1 cellular context compared by ENCODE assay signal in genomic region chr12:121600702-121601336, GRCh38.
TF ChIP-seq lines count a peak whose summit lies in the region.

No MANE protein-coding gene starts in this region.

TF ChIP-seq in HepG2, 621 proteins besides CTCF, POLR2A, EP300 and RAD21:
- TF ChIP-seq ZNF556 (CRISPR knock-in tag; IDR thresholded peaks at IDR 0.05; ENCODE audit: borderline replicate concordance): no peak
- no peak for TF ChIP-seq ZNF605 (CRISPR knock-in tag; IDR thresholded peaks at IDR 0.05)
- no peak for TF ChIP-seq SMC3 (IDR thresholded peaks at IDR 0.05; ENCODE audit: low read length)
- no peak for TF ChIP-seq PCBP2 (optimal IDR thresholded peaks at IDR 0.05; ENCODE audit: low read depth, low read length, poor library complexity, severe bottlenecking)
- no peak for TF ChIP-seq ZNF883 (CRISPR knock-in tag; IDR thresholded peaks at IDR 0.05; ENCODE audit: not compliant biosample characterization)
- peak; percentile 39; the same call in 1 of the 2 replicates for TF ChIP-seq GFI1 (CRISPR knock-in tag; IDR thresholded peaks at IDR 0.05; ENCODE audit: borderline replicate concordance)
- TF ChIP-seq ZFP36 (IDR thresholded peaks at IDR 0.05; ENCODE audit: borderline replicate concordance, low read depth, low read length, partially characterized antibody): no peak
- no peak for TF ChIP-seq MTERF4 (CRISPR knock-in tag; IDR thresholded peaks at IDR 0.05)
- TF ChIP-seq ZSCAN9 (CRISPR knock-in tag; IDR thresholded peaks at IDR 0.05; ENCODE audit: borderline replicate concordance): no peak
- no peak for TF ChIP-seq SAFB2 (CRISPR knock-in tag; IDR thresholded peaks at IDR 0.05; ENCODE audit: borderline replicate concordance, low read depth)
- no peak for TF ChIP-seq E2F1 (CRISPR knock-in tag; IDR thresholded peaks at IDR 0.05)
- no peak for TF ChIP-seq ZNF607 (CRISPR knock-in tag; IDR thresholded peaks at IDR 0.05; ENCODE audit: borderline replicate concordance)
- TF ChIP-seq ELF4 (CRISPR knock-in tag; IDR thresholded peaks at IDR 0.05; ENCODE audit: borderline replicate concordance): no peak
- TF ChIP-seq TMF1 (CRISPR knock-in tag; IDR thresholded peaks at IDR 0.05; ENCODE audit: low read depth): no peak
- TF ChIP-seq ZNF784 (CRISPR knock-in tag; IDR thresholded peaks at IDR 0.05; ENCODE audit: borderline replicate concordance): no peak
- no peak for TF ChIP-seq ZNF124 (CRISPR knock-in tag; IDR thresholded peaks at IDR 0.05)
- TF ChIP-seq ZKSCAN8 (CRISPR knock-in tag; IDR thresholded peaks at IDR 0.05; ENCODE audit: borderline replicate concordance): peak; percentile 95
- no peak for TF ChIP-seq NFKBIZ (CRISPR knock-in tag; IDR thresholded peaks at IDR 0.05)
- TF ChIP-seq PHF21A (CRISPR knock-in tag; IDR thresholded peaks at IDR 0.05): no peak
- TF ChIP-seq, protein P1, sequence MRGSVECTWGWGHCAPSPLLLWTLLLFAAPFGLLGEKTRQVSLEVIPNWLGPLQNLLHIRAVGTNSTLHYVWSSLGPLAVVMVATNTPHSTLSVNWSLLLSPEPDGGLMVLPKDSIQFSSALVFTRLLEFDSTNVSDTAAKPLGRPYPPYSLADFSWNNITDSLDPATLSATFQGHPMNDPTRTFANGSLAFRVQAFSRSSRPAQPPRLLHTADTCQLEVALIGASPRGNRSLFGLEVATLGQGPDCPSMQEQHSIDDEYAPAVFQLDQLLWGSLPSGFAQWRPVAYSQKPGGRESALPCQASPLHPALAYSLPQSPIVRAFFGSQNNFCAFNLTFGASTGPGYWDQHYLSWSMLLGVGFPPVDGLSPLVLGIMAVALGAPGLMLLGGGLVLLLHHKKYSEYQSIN (CRISPR knock-in tag; IDR thresholded peaks at IDR 0.05; ENCODE audit: borderline replicate concordance): no peak
- TF ChIP-seq, protein P2, sequence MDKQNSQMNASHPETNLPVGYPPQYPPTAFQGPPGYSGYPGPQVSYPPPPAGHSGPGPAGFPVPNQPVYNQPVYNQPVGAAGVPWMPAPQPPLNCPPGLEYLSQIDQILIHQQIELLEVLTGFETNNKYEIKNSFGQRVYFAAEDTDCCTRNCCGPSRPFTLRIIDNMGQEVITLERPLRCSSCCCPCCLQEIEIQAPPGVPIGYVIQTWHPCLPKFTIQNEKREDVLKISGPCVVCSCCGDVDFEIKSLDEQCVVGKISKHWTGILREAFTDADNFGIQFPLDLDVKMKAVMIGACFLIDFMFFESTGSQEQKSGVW (CRISPR knock-in tag; IDR thresholded peaks at IDR 0.05; ENCODE audit: borderline replicate concordance): no peak
- no peak for TF ChIP-seq ZNF180 (CRISPR knock-in tag; IDR thresholded peaks at IDR 0.05; ENCODE audit: borderline replicate concordance, low read depth)
- TF ChIP-seq ZEB1 (IDR thresholded peaks at IDR 0.05; ENCODE audit: insufficient replicate concordance, low read depth): peak; percentile 96
- TF ChIP-seq, protein P3, sequence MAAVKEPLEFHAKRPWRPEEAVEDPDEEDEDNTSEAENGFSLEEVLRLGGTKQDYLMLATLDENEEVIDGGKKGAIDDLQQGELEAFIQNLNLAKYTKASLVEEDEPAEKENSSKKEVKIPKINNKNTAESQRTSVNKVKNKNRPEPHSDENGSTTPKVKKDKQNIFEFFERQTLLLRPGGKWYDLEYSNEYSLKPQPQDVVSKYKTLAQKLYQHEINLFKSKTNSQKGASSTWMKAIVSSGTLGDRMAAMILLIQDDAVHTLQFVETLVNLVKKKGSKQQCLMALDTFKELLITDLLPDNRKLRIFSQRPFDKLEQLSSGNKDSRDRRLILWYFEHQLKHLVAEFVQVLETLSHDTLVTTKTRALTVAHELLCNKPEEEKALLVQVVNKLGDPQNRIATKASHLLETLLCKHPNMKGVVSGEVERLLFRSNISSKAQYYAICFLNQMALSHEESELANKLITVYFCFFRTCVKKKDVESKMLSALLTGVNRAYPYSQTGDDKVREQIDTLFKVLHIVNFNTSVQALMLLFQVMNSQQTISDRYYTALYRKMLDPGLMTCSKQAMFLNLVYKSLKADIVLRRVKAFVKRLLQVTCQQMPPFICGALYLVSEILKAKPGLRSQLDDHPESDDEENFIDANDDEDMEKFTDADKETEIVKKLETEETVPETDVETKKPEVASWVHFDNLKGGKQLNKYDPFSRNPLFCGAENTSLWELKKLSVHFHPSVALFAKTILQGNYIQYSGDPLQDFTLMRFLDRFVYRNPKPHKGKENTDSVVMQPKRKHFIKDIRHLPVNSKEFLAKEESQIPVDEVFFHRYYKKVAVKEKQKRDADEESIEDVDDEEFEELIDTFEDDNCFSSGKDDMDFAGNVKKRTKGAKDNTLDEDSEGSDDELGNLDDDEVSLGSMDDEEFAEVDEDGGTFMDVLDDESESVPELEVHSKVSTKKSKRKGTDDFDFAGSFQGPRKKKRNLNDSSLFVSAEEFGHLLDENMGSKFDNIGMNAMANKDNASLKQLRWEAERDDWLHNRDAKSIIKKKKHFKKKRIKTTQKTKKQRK (IDR thresholded peaks at IDR 0.05; ENCODE audit: low read length): no peak
- TF ChIP-seq HNF1A (IDR thresholded peaks at IDR 0.05; ENCODE audit: low read depth): no peak
- no peak for TF ChIP-seq HNF1A (CRISPR knock-in tag; IDR thresholded peaks at IDR 0.05; ENCODE audit: borderline replicate concordance)
- no peak for TF ChIP-seq NR3C1 (CRISPR knock-in tag; IDR thresholded peaks at IDR 0.05)
- TF ChIP-seq, protein P4, sequence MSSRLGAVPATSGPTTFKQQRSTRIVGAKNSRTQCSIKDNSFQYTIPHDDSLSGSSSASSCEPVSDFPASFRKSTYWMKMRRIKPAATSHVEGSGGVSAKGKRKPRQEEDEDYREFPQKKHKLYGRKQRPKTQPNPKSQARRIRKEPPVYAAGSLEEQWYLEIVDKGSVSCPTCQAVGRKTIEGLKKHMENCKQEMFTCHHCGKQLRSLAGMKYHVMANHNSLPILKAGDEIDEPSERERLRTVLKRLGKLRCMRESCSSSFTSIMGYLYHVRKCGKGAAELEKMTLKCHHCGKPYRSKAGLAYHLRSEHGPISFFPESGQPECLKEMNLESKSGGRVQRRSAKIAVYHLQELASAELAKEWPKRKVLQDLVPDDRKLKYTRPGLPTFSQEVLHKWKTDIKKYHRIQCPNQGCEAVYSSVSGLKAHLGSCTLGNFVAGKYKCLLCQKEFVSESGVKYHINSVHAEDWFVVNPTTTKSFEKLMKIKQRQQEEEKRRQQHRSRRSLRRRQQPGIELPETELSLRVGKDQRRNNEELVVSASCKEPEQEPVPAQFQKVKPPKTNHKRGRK (CRISPR knock-in tag; IDR thresholded peaks at IDR 0.05): no peak
TF ChIP-seq in HepG2: peak in this region for 3.
